In genomic region chr7:69651101-69651590, GRCh38 we compare ENCODE assay signal across 11 cellular contexts. TPM values are rescaled to one million over a fixed set of nuclear protein-coding genes. Genes with fewer than 3 reads are reported as not detected.
A peak's percentile ranks its signal among the peaks of the same experiment; 100 is the strongest.
DNase-seq lines count a peak whose midpoint lies in the region; ATAC-seq and TF ChIP-seq lines count a peak whose summit lies in the region.
"Had no signal": no experiment of that assay in that cellular context is flagged by ENCODE, and none has a peak within 500 bp of the region (broad histone marks: within the 10 kb centered on the region; RNA-seq: fewer than 3 reads in every experiment).

No MANE protein-coding gene starts in this region.

- DNase-seq in esophagus muscularis mucosa (ENCODE audit: extremely low spot score) (peak; percentile 47), NCI-H1436 (lab: John Stamatoyannopoulos, UW) (no peak), Calu3 (no peak), activated gamma-delta T cell treated with Interleukin-2 at 50 U/mL for 16 hours (no peak)
- no peak for DNase-seq in activated CD4-positive, alpha-beta T cell treated with anti-CD3 and anti-CD28 coated beads, Interleukin-2, amount 10 ng/mL, durations not matched to agents 7 days and 5 days
- DNase-seq: activated T-cell treated with anti-CD3 and anti-CD28 coated beads, Interleukin-2, amount 50 U/mL, for 4 hours; NCI-H2171; ovary had no signal

- no peaks in the 10 kb centered on the region for H3K36me3 Mint-ChIP-seq in Calu3 (ENCODE audit: insufficient read depth, unreplicated experiment)
- no peaks in the 10 kb centered on the region for H3K36me3 Mint-ChIP-seq in activated CD4-positive, alpha-beta T cell treated with anti-CD3 and anti-CD28 coated beads, Interleukin-2, amount 10 ng/mL, durations not matched to agents 7 days and 5 days (ENCODE audit: low read depth)

- intact Hi-C loops in esophagus muscularis mucosa (cut with DNase I) (no loop called here), Calu3 (cut with micrococcal nuclease; ENCODE audit: unreplicated experiment) (no loop called here)

- H3K9me3 Mint-ChIP-seq in Calu3 (ENCODE audit: low read depth, unreplicated experiment) = no peaks in the 10 kb centered on the region
- H3K9me3 Mint-ChIP-seq in activated CD4-positive, alpha-beta T cell treated with anti-CD3 and anti-CD28 coated beads, Interleukin-2, amount 10 ng/mL, durations not matched to agents 7 days and 5 days = no peaks in the 10 kb centered on the region
- H3K9me3 Mint-ChIP-seq: activated T-cell treated with anti-CD3 and anti-CD28 coated beads, Interleukin-2, amount 50 U/mL, for 4 hours had no signal

- H3K4me3 Mint-ChIP-seq in Calu3 (ENCODE audit: low read depth, unreplicated experiment) = no peak overlapping the region
- H3K4me3 Mint-ChIP-seq in activated CD4-positive, alpha-beta T cell treated with anti-CD3 and anti-CD28 coated beads, Interleukin-2, amount 10 ng/mL, durations not matched to agents 7 days and 5 days = no peak overlapping the region
- H3K4me3 Mint-ChIP-seq: activated T-cell treated with anti-CD3 and anti-CD28 coated beads, Interleukin-2, amount 50 U/mL, for 4 hours had no signal

- H3K4me1 Mint-ChIP-seq in Calu3 (ENCODE audit: low read depth, unreplicated experiment) = no peaks in the 10 kb centered on the region
- no peaks in the 10 kb centered on the region for H3K4me1 Mint-ChIP-seq in activated CD4-positive, alpha-beta T cell treated with anti-CD3 and anti-CD28 coated beads, Interleukin-2, amount 10 ng/mL, durations not matched to agents 7 days and 5 days

- H3K4me3 ChIP-seq in esophagus muscularis mucosa = no peak overlapping the region
- H3K4me3 ChIP-seq: ovary had no signal

- H3K27me3 ChIP-seq in esophagus muscularis mucosa = no peaks in the 10 kb centered on the region
- H3K27me3 ChIP-seq: ovary had no signal

- ATAC-seq in GM18520 (IDR thresholded peaks at IDR 0.05; ENCODE audit: unreplicated experiment) = peak; percentile 85
- peak; percentile 81 for ATAC-seq in GM21367 (IDR thresholded peaks at IDR 0.05; ENCODE audit: unreplicated experiment)
- ATAC-seq in HG03097 (IDR thresholded peaks at IDR 0.05; ENCODE audit: low FRiP score, unreplicated experiment) = peak; percentile 69

- TF ChIP-seq CTCF in esophagus muscularis mucosa (IDR thresholded peaks at IDR 0.05) (no peak), Calu3 (IDR thresholded peaks at IDR 0.05; ENCODE audit: unreplicated experiment) (no peak)

- H3K36me3 ChIP-seq in esophagus muscularis mucosa = no peaks in the 10 kb centered on the region
- H3K36me3 ChIP-seq: ovary had no signal

- no peaks in the 10 kb centered on the region for H3K9me3 ChIP-seq in esophagus muscularis mucosa
- H3K9me3 ChIP-seq: ovary had no signal

- H3K27me3 Mint-ChIP-seq in Calu3 (ENCODE audit: unreplicated experiment) = no peaks in the 10 kb centered on the region
- no peaks in the 10 kb centered on the region for H3K27me3 Mint-ChIP-seq in activated CD4-positive, alpha-beta T cell treated with anti-CD3 and anti-CD28 coated beads, Interleukin-2, amount 10 ng/mL, durations not matched to agents 7 days and 5 days

- no peak for TF ChIP-seq POLR2A in esophagus muscularis mucosa (IDR thresholded peaks at IDR 0.05; ENCODE audit: low read depth)

- CTCF ChIA-PET in Calu3 (lab: Charles Lee) = no interaction called here
- CTCF ChIA-PET in activated CD4-positive, alpha-beta T cell treated with anti-CD3 and anti-CD28 coated beads, Interleukin-2, amount 10 ng/mL, durations not matched to agents 7 days and 5 days (lab: Charles Lee) = no interaction called here

- POLR2A ChIA-PET in activated CD4-positive, alpha-beta T cell treated with anti-CD3 and anti-CD28 coated beads, Interleukin-2, amount 10 ng/mL, durations not matched to agents 7 days and 5 days (lab: Charles Lee) = no interaction called here

- no peak overlapping the region for H3K27ac ChIP-seq in esophagus muscularis mucosa (replicated peaks in 1 of 4)
- H3K27ac ChIP-seq: ovary had no signal

- TF ChIP-seq EP300 in esophagus muscularis mucosa (IDR thresholded peaks at IDR 0.05) = no peak

- H3K4me1 ChIP-seq in esophagus muscularis mucosa = peaks cover 11 to 83% (median 52%) of the 10 kb centered on the region in 4 donors

- no peak overlapping the region for H3K27ac Mint-ChIP-seq in Calu3 (ENCODE audit: unreplicated experiment)
- no peak overlapping the region for H3K27ac Mint-ChIP-seq in activated CD4-positive, alpha-beta T cell treated with anti-CD3 and anti-CD28 coated beads, Interleukin-2, amount 10 ng/mL, durations not matched to agents 7 days and 5 days

- WGBS in esophagus muscularis mucosa = 56% methylated on average over 7 of the region's 7 CpGs

- no TSS peak for BruUV-seq in Calu3 (replicated peaks; lab: Mats Ljungman, UMichigan)

RNA-seq across cellular contexts. Expression of gene AUTS2, which starts 52.9 kb away (rescaled TPM):
- total RNA-seq in esophagus muscularis mucosa (10 to 100 TPM; 18.5 to 44.9 (median 34.2) TPM), Calu3 (2022) (not detected in 2 replicates)
- total RNA-seq in activated CD4-positive, alpha-beta T cell treated with anti-CD3 and anti-CD28 coated beads, Interleukin-2, amount 10 ng/mL, durations not matched to agents 7 days and 5 days = 10 to 100 TPM; 13.9 to 18.9 TPM

Comparison
In these comparisons a context has a peak if more than half of its experiments do, and no peak if none do; other contexts are left out.
1. RNA of gene AUTS2, which starts 52.9 kb away (total RNA-seq): 18.5 to 44.9 TPM in esophagus muscularis mucosa and 13.9 to 18.9 TPM in activated CD4-positive, alpha-beta T cell treated with anti-CD3 and anti-CD28 coated beads, Interleukin-2, amount 10 ng/mL, durations not matched to agents 7 days and 5 days; not detected in Calu3; every median in the first group is over 10 times any median in the second.
2. Peak in every context shown above with its lines, with median percentiles within 50 percentile points of each other: ATAC-seq.